In genomic region chr20:58459058-58459743, GRCh38 we compare ENCODE assay signal across 14 cellular contexts. TPM values are rescaled to one million over a fixed set of nuclear protein-coding genes. Genes with fewer than 3 reads are reported as not detected.
DNase-seq lines count a peak whose midpoint lies in the region; ATAC-seq and TF ChIP-seq lines count a peak whose summit lies in the region.
"Had no signal": no experiment of that assay in that cellular context is flagged by ENCODE, and none has a peak within 500 bp of the region (broad histone marks: within the 10 kb centered on the region; RNA-seq: fewer than 3 reads in every experiment).

No MANE protein-coding gene starts in this region.

- H3K27ac Mint-ChIP-seq in brain = peak overlapping the region; percentile 19 to 95 (median 34)
- H3K27ac Mint-ChIP-seq in activated CD4-positive, alpha-beta T cell treated with anti-CD3 and anti-CD28 coated beads for 36 hours = no peak overlapping the region
- H3K27ac Mint-ChIP-seq: immature natural killer cell had no signal

- CTCF ChIA-PET in activated CD4-positive, alpha-beta T cell treated with anti-CD3 and anti-CD28 coated beads for 36 hours (lab: Charles Lee) = interaction anchor here (0.6 to 1.3 kb wide), 3 partner anchors 38 to 223 kb away, joined by 3 to 4 read pairs (median 3); no protein-coding TSS in a partner anchor
- CTCF ChIA-PET in HEK293T (lab: Yijun Ruan, JAX) = no interaction called here

- intact Hi-C loops in activated CD4-positive, alpha-beta T cell treated with anti-CD3 and anti-CD28 coated beads for 36 hours (cut with DNase I, micrococcal nuclease) = no loop called here

- no peak for DNase-seq in activated CD4-positive, alpha-beta T cell treated with anti-CD3 and anti-CD28 coated beads for 36 hours
- no peak for DNase-seq in HEK293T (ENCODE audit: extremely low spot score)
- no peak for DNase-seq in stimulated activated CD4-positive, alpha-beta T cell treated with anti-CD3 and anti-CD28 coated beads, Interleukin-2, amount 100 ng/mL, for 24 hours
- no peak for DNase-seq in NCI-H82 (lab: John Stamatoyannopoulos, UW)
- DNase-seq: immature natural killer cell; naive thymus-derived CD8-positive, alpha-beta T cell; NCI-H1694 treated with DMSO at 0.1 percent for 48 hours; spleen; stimulated activated CD8-positive, alpha-beta memory T cell treated with anti-CD3 and anti-CD28 coated beads, Interleukin-4, amount 100 ng/mL, for 48 hours had no signal

- peak; percentile 14 for ATAC-seq in GM18519 (IDR thresholded peaks at IDR 0.05; ENCODE audit: low FRiP score, unreplicated experiment)
- ATAC-seq in GM21529 (IDR thresholded peaks at IDR 0.05; ENCODE audit: unreplicated experiment) = peak; percentile 11
- ATAC-seq in HG03108 (IDR thresholded peaks at IDR 0.05; ENCODE audit: unreplicated experiment) = peak; percentile 6
- ATAC-seq in activated CD4-positive, alpha-beta T cell treated with anti-CD3 and anti-CD28 coated beads for 36 hours = no peak
- ATAC-seq: activated T-helper 17 cell treated with anti-CD3 and anti-CD28 coated beads, Interleukin-2, amount 50 U/mL, for 72 hours; naive thymus-derived CD8-positive, alpha-beta T cell had no signal

- no peaks in the 10 kb centered on the region for H3K27me3 Mint-ChIP-seq in brain
- no peaks in the 10 kb centered on the region for H3K27me3 Mint-ChIP-seq in activated CD4-positive, alpha-beta T cell treated with anti-CD3 and anti-CD28 coated beads for 36 hours
- H3K27me3 Mint-ChIP-seq: activated T-helper 17 cell treated with anti-CD3 and anti-CD28 coated beads, Interleukin-2, amount 50 U/mL, for 72 hours; naive thymus-derived CD8-positive, alpha-beta T cell had no signal

- H3K4me3 Mint-ChIP-seq in brain = no peak overlapping the region
- no peak overlapping the region for H3K4me3 Mint-ChIP-seq in activated CD4-positive, alpha-beta T cell treated with anti-CD3 and anti-CD28 coated beads for 36 hours
- H3K4me3 Mint-ChIP-seq: activated T-helper 17 cell treated with anti-CD3 and anti-CD28 coated beads, Interleukin-2, amount 50 U/mL, for 72 hours; immature natural killer cell; naive thymus-derived CD8-positive, alpha-beta T cell had no signal

- peaks cover 7 to 21% (median 11%) of the 10 kb centered on the region in 5 experiments for H3K9me3 Mint-ChIP-seq in brain
- peaks cover 2% of the 10 kb centered on the region for H3K9me3 Mint-ChIP-seq in activated CD4-positive, alpha-beta T cell treated with anti-CD3 and anti-CD28 coated beads for 36 hours (ENCODE audit: low read depth)
- H3K9me3 Mint-ChIP-seq: activated T-helper 17 cell treated with anti-CD3 and anti-CD28 coated beads, Interleukin-2, amount 50 U/mL, for 72 hours; immature natural killer cell had no signal

- H3K4me1 Mint-ChIP-seq in brain = peaks cover 46% of the 10 kb centered on the region
- no peaks in the 10 kb centered on the region for H3K4me1 Mint-ChIP-seq in activated CD4-positive, alpha-beta T cell treated with anti-CD3 and anti-CD28 coated beads for 36 hours
- H3K4me1 Mint-ChIP-seq: activated T-helper 17 cell treated with anti-CD3 and anti-CD28 coated beads, Interleukin-2, amount 50 U/mL, for 72 hours had no signal

- no peak for TF ChIP-seq CTCF in brain (conservative IDR thresholded peaks at IDR 0.05)

- POLR2A ChIA-PET in activated CD4-positive, alpha-beta T cell treated with anti-CD3 and anti-CD28 coated beads for 36 hours (lab: Charles Lee) = no interaction called here
- POLR2A ChIA-PET in HEK293T (lab: Yijun Ruan, JAX) = interaction anchor here (0.9 kb wide), 1 partner anchor 192 kb away, joined by 4 read pairs; the partner anchor contains the start of gene STX16

- peaks cover 19% of the 10 kb centered on the region for H3K36me3 Mint-ChIP-seq in brain
- H3K36me3 Mint-ChIP-seq in activated CD4-positive, alpha-beta T cell treated with anti-CD3 and anti-CD28 coated beads for 36 hours (ENCODE audit: low read depth) = peaks cover 6% of the 10 kb centered on the region

TF ChIP-seq in HEK293T, 16 proteins besides CTCF, POLR2A, EP300 and RAD21:
- TF ChIP-seq L3MBTL2 (conservative IDR thresholded peaks at IDR 0.05) (no peak), SP1 (IDR thresholded peaks at IDR 0.05) (no peak), NFRKB (IDR thresholded peaks at IDR 0.05) (no peak), ARNT (IDR thresholded peaks at IDR 0.05) (no peak), PKNOX1 (IDR thresholded peaks at IDR 0.05) (no peak), ELF4 (IDR thresholded peaks at IDR 0.05) (no peak), SUZ12 (IDR thresholded peaks at IDR 0.05) (no peak), TARDBP (IDR thresholded peaks at IDR 0.05) (no peak), FOXM1 (IDR thresholded peaks at IDR 0.05; ENCODE audit: borderline replicate concordance) (no peak), FOXA1 (IDR thresholded peaks at IDR 0.05) (no peak), CTBP1 (IDR thresholded peaks at IDR 0.05; ENCODE audit: borderline replicate concordance) (no peak), FOXK2 (IDR thresholded peaks at IDR 0.05) (no peak), ZNF384 (IDR thresholded peaks at IDR 0.05) (no peak), HDGF (IDR thresholded peaks at IDR 0.05; ENCODE audit: borderline replicate concordance) (no peak), LEF1 (IDR thresholded peaks at IDR 0.05; ENCODE audit: borderline replicate concordance) (no peak), BHLHE40 (IDR thresholded peaks at IDR 0.05; ENCODE audit: borderline replicate concordance) (no peak)
TF ChIP-seq in HEK293T: peak in this region for 0.

RNA-seq across cellular contexts. Expression of gene APCDD1L, which starts 56.0 kb away (rescaled TPM):
- polyA plus RNA-seq in brain (ENCODE audit: insufficient read depth, low read depth, low replicate concordance) = 1.4 TPM
- not detected for total RNA-seq in activated CD4-positive, alpha-beta T cell treated with anti-CD3 and anti-CD28 coated beads for 36 hours
- total RNA-seq: activated T-helper 17 cell treated with anti-CD3 and anti-CD28 coated beads, Interleukin-2, amount 50 U/mL, for 72 hours; naive thymus-derived CD8-positive, alpha-beta T cell had no signal
- polyA plus RNA-seq: immature natural killer cell had no signal
